Comparison of ENCODE assay signal across 8 cellular contexts in the genomic region with DNA sequence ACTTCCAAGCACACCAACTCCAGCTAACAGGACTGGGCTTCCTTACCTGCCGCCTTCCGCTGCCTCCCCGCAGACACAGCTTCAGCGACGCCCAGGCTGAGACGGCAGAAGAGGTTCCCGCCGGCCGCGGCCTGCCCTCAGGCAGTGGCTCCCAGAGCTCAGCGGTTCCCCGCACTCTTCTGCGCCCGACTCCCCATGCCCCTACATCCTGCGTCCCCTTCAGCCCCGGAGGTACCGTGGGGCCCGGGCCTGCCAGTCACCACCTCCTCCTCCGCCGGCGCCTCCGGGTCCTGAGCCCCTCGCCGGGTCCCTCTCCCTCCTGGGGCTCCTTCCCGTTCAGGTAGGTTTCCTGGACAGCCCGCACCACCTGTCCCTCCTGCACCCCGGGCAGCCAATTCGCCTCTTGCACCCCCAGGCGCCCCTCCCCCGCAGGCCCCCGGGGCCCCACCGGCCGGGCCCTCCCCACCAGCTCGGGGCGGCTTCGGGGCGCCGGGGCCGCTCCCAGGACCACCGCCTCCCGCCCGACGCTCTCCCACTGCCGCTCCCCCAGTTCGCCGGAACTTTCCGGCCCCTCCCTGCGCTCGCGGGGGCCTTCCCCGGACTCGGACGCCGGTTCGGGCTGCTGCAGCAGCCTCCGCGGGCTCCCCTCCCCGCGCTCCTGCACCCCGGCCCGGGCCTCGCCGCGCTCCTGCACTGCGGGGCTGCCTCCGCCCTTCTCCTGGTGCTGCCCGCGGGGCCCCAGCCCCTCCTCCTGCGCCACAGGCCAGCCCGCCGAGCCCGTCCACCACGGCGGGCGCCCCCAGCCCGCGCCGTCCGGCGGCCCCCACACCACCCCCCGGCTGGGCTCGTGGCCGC. TPM values are rescaled to one million over a fixed set of nuclear protein-coding genes. Genes with fewer than 3 reads are reported as not detected.
DNase-seq lines count a peak whose midpoint lies in the region; TF ChIP-seq lines count a peak whose summit lies in the region.

A gene (minus strand): TSS at position 113 of the 855 bp plus-strand sequence. CDS start 19,963 bp downstream, outside the sequence.

- peak within 1 kb of the TSS; percentile 95 to 100 (median 99) for H3K4me2 ChIP-seq in BLaER1 treated with 17β-estradiol and CSF1 and Interleukin-3, amounts not matched to agents 10 nM and 100 nM

- H3K36me3 Mint-ChIP-seq in activated CD4-positive, alpha-beta memory T cell treated with anti-CD3 and anti-CD28 coated beads for 36 hours, result no peaks in the 10 kb centered on the region

- peaks cover 63 to 78% (median 75%) of the 10 kb centered on the region in 10 experiments for H3K4me1 ChIP-seq in BLaER1 treated with 17β-estradiol and CSF1 and Interleukin-3, amounts not matched to agents 10 nM and 100 nM
- H3K4me1 ChIP-seq in HUES48 (ENCODE audit: control insufficient read depth, insufficient read depth, low read length) (peaks cover 22% of the 10 kb centered on the region), endocrine pancreas (ENCODE audit: control insufficient read depth, insufficient read depth, low read length) (no peaks in the 10 kb centered on the region), mucosa of stomach (ENCODE audit: control insufficient read depth, insufficient read depth, low read length) (peaks cover 33% of the 10 kb centered on the region), thymus (ENCODE audit: control insufficient read depth, insufficient read depth, low read length) (peaks cover 8% of the 10 kb centered on the region)

- CTCF ChIA-PET in activated CD4-positive, alpha-beta memory T cell treated with anti-CD3 and anti-CD28 coated beads for 36 hours (lab: Charles Lee), result interaction anchor here (1.5 to 6.0 kb wide), 6 partner anchors 15 to 638 kb away, joined by 4 to 109 read pairs (median 8); a partner anchor contains a TSS

- peak within 1 kb of the TSS; percentile 69 to 86 (median 75) for H3K4me3 ChIP-seq in BLaER1 treated with 17β-estradiol and CSF1 and Interleukin-3, amounts not matched to agents 10 nM and 100 nM
- H3K4me3 ChIP-seq in HUES48 (ENCODE audit: low read depth, low read length) (peak within 1 kb of the TSS; percentile 70), endocrine pancreas (ENCODE audit: control insufficient read depth, insufficient read depth, low read length) (peak within 1 kb of the TSS; percentile 53), mucosa of stomach (ENCODE audit: low read length) (no peak within 1 kb of the TSS), thymus (ENCODE audit: low read length) (peak within 1 kb of the TSS; percentile 87)

- no peaks in the 10 kb centered on the region for H3K27me3 ChIP-seq in BLaER1 treated with 17β-estradiol and CSF1 and Interleukin-3, amounts not matched to agents 10 nM and 100 nM
- H3K27me3 ChIP-seq in HUES48 (ENCODE audit: control insufficient read depth, insufficient read depth, low read length), result peaks cover 9% of the 10 kb centered on the region; the same call in 1 of the 2 replicates
- no peaks in the 10 kb centered on the region for H3K27me3 ChIP-seq in endocrine pancreas (ENCODE audit: control insufficient read depth, insufficient read depth, low read length)
- no peaks in the 10 kb centered on the region for H3K27me3 ChIP-seq in mucosa of stomach (ENCODE audit: control insufficient read depth, insufficient read depth, low read length)
- H3K27me3 ChIP-seq in thymus (ENCODE audit: control insufficient read depth, insufficient read depth), result no peaks in the 10 kb centered on the region

- DNase-seq in GM20000 (ENCODE audit: low spot score) (peak; percentile 74), epidermal melanocyte (ENCODE audit: insufficient read length, low spot score) (no peak)
- DNase-seq in activated CD4-positive, alpha-beta memory T cell treated with anti-CD3 and anti-CD28 coated beads for 36 hours, result peak; percentile 60

- peaks cover 30% of the 10 kb centered on the region for H3K4me1 Mint-ChIP-seq in activated CD4-positive, alpha-beta memory T cell treated with anti-CD3 and anti-CD28 coated beads for 36 hours (ENCODE audit: low read depth)

- H3K9me3 Mint-ChIP-seq in activated CD4-positive, alpha-beta memory T cell treated with anti-CD3 and anti-CD28 coated beads for 36 hours, result no peaks in the 10 kb centered on the region

- H3K27ac ChIP-seq in BLaER1 treated with 17β-estradiol and CSF1 and Interleukin-3, amounts not matched to agents 10 nM and 100 nM, result peak within 1 kb of the TSS in 10 of 11 experiments; percentile 57 to 91 (median 88); a peak in 21 of 22 replicates
- H3K27ac ChIP-seq in HUES48 (ENCODE audit: low read depth, low read length) (no peak within 1 kb of the TSS), thymus (ENCODE audit: low read depth) (peak within 1 kb of the TSS; percentile 80)

- intact Hi-C loops in activated CD4-positive, alpha-beta memory T cell treated with anti-CD3 and anti-CD28 coated beads for 36 hours (cut with micrococcal nuclease), result loop anchor here (2.0 to 10.0 kb wide), 4 partner anchors 274 to 1221 kb away; a partner anchor contains a TSS

- no peaks in the 10 kb centered on the region for H3K27me3 Mint-ChIP-seq in activated CD4-positive, alpha-beta memory T cell treated with anti-CD3 and anti-CD28 coated beads for 36 hours

- H3K4me3 Mint-ChIP-seq in activated CD4-positive, alpha-beta memory T cell treated with anti-CD3 and anti-CD28 coated beads for 36 hours, result peak within 1 kb of the TSS; percentile 92

- H3K36me3 ChIP-seq in BLaER1 treated with 17β-estradiol and CSF1 and Interleukin-3, amounts not matched to agents 10 nM and 100 nM, result no peaks in the 10 kb centered on the region
- no peaks in the 10 kb centered on the region for H3K36me3 ChIP-seq in HUES48 (ENCODE audit: control insufficient read depth, insufficient read depth, low read length)
- no peaks in the 10 kb centered on the region for H3K36me3 ChIP-seq in endocrine pancreas (ENCODE audit: control insufficient read depth, insufficient read depth, low read length)
- no peaks in the 10 kb centered on the region for H3K36me3 ChIP-seq in mucosa of stomach (ENCODE audit: control insufficient read depth, insufficient read depth, low read length)
- no peaks in the 10 kb centered on the region for H3K36me3 ChIP-seq in thymus (ENCODE audit: control insufficient read depth, insufficient read depth)

- POLR2A ChIA-PET in activated CD4-positive, alpha-beta memory T cell treated with anti-CD3 and anti-CD28 coated beads for 36 hours (lab: Charles Lee), result interaction anchor here (4.0 kb wide), 1 partner anchor 13 kb away, joined by 51 read pairs; no protein-coding TSS in a partner anchor

- no peak for TF ChIP-seq CTCF in GM20000 (IDR thresholded peaks at IDR 0.05; ENCODE audit: extremely low read depth, missing control alignments)

- H3K9me3 ChIP-seq in BLaER1 treated with 17β-estradiol and CSF1 and Interleukin-3, amounts not matched to agents 10 nM and 100 nM (replicated peaks in 1 of 11), result no peaks in the 10 kb centered on the region
- H3K9me3 ChIP-seq in HUES48 (ENCODE audit: control insufficient read depth, insufficient read depth, low read length) (no peaks in the 10 kb centered on the region), endocrine pancreas (ENCODE audit: control insufficient read depth, low read length) (no peaks in the 10 kb centered on the region), mucosa of stomach (ENCODE audit: control insufficient read depth, low read length) (no peaks in the 10 kb centered on the region), thymus (ENCODE audit: control insufficient read depth) (no peaks in the 10 kb centered on the region)

- peaks cover 0 to 19% (median 10%) of the 10 kb centered on the region in 11 experiments; a peak in 11 of 22 replicates for H4K20me1 ChIP-seq in BLaER1 treated with 17β-estradiol and CSF1 and Interleukin-3, amounts not matched to agents 10 nM and 100 nM

- peak within 1 kb of the TSS; percentile 69 to 87 (median 80) for H3K9ac ChIP-seq in BLaER1 treated with 17β-estradiol and CSF1 and Interleukin-3, amounts not matched to agents 10 nM and 100 nM
- H3K9ac ChIP-seq in HUES48 (ENCODE audit: low read depth, low read length), result no peak within 1 kb of the TSS
- H3K9ac ChIP-seq in endocrine pancreas (ENCODE audit: control insufficient read depth, insufficient read depth, low read length), result peak within 1 kb of the TSS; percentile 80
- H3K9ac ChIP-seq in mucosa of stomach (ENCODE audit: low read length), result peak within 1 kb of the TSS; percentile 40

- WGBS in thymus, result under 1% methylated on average over 83 of the region's 83 CpGs

- peak within 1 kb of the TSS; percentile 99 for H3K27ac Mint-ChIP-seq in activated CD4-positive, alpha-beta memory T cell treated with anti-CD3 and anti-CD28 coated beads for 36 hours

RNA-seq across cellular contexts. Expression of the gene that starts here (rescaled TPM):
- 10 to 100 TPM; 59.9 to 67.1 TPM for total RNA-seq in activated CD4-positive, alpha-beta memory T cell treated with anti-CD3 and anti-CD28 coated beads for 36 hours
- polyA plus RNA-seq in thymus, result 101 TPM
